6 cellular contexts compared by ENCODE assay signal in genomic region chr16:31141489-31142108, GRCh38. TPM values are rescaled to one million over a fixed set of nuclear protein-coding genes. Genes with fewer than 3 reads are reported as not detected.
DNase-seq lines count a peak whose midpoint lies in the region; TF ChIP-seq lines count a peak whose summit lies in the region.

No MANE protein-coding gene starts in this region.

- H4K91ac ChIP-seq in trophoblast cell (ENCODE audit: low read depth, low read length): peak overlapping the region; percentile 80

- H3K18ac ChIP-seq in trophoblast cell (ENCODE audit: low read length): peak overlapping the region; percentile 45

- peak overlapping the region; percentile 91 for H3K27ac ChIP-seq in colonic mucosa
- peak overlapping the region; percentile 20 for H3K27ac ChIP-seq in trophoblast cell (ENCODE audit: low read depth, low read length)

- peak overlapping the region; percentile 42 for H3K4me2 ChIP-seq in trophoblast cell (ENCODE audit: low read length)

- H3K79me1 ChIP-seq in trophoblast cell (ENCODE audit: low read length): peaks cover 23% of the 10 kb centered on the region

- peak overlapping the region; percentile 40 for H4K8ac ChIP-seq in trophoblast cell (ENCODE audit: low read depth, low read length)

- no peaks in the 10 kb centered on the region for H3K27me3 ChIP-seq in colonic mucosa
- H3K27me3 ChIP-seq in trophoblast cell (ENCODE audit: insufficient read depth, low read length): no peaks in the 10 kb centered on the region

- WGBS in trophoblast cell (ENCODE audit: extremely low coverage, insufficient coverage, insufficient read length): no CpG with 5 or more reads among the region's 10 CpGs

- H4K12ac ChIP-seq in trophoblast cell (ENCODE audit: low read depth, low read length): peak overlapping the region; percentile 9

- peak overlapping the region; percentile 52 for H2BK5ac ChIP-seq in trophoblast cell (ENCODE audit: low read depth, low read length, poor library complexity)

- peak; percentile 33 for DNase-seq in activated T-cell treated with anti-CD3 and anti-CD28 coated beads, Interleukin-2, amount 50 U/mL, for 1 hour
- DNase-seq in activated T-cell treated with anti-CD3 and anti-CD28 coated beads for 4 hours: no peak
- peak; percentile 57 for DNase-seq in colonic mucosa
- DNase-seq in trophoblast cell: no peak
- no peak for DNase-seq in T1000 (lab: John Stamatoyannopoulos, UW)
- no peak for DNase-seq in DMS114 treated with DMSO at 0.1 percent for 48 hours (lab: John Stamatoyannopoulos, UW; ENCODE audit: unreplicated experiment)

- H3K4me3 ChIP-seq in colonic mucosa (no peak overlapping the region), trophoblast cell (ENCODE audit: low read depth, low read length) (no peak overlapping the region)

- H3K14ac ChIP-seq in trophoblast cell (ENCODE audit: low read length): peak overlapping the region; percentile 73

- TF ChIP-seq CTCF in colonic mucosa (IDR thresholded peaks at IDR 0.05): no peak

- no peaks in the 10 kb centered on the region for H3K9me3 ChIP-seq in colonic mucosa
- H3K9me3 ChIP-seq in trophoblast cell (ENCODE audit: insufficient read depth, low read depth, low read length): peaks cover 6% of the 10 kb centered on the region

- no peak overlapping the region for H3K23ac ChIP-seq in trophoblast cell (ENCODE audit: low read length)

- H2BK120ac ChIP-seq in trophoblast cell (ENCODE audit: insufficient read depth, low read length, poor library complexity): peak overlapping the region; percentile 23

- peak overlapping the region; percentile 13 for H2BK12ac ChIP-seq in trophoblast cell (ENCODE audit: low read length)

- peak overlapping the region; percentile 11 for H2AK5ac ChIP-seq in trophoblast cell (ENCODE audit: low read length)

- peak overlapping the region; percentile 6 for H3K4ac ChIP-seq in trophoblast cell (ENCODE audit: low read depth, low read length)

- peak overlapping the region; percentile 53 for H2AFZ ChIP-seq in trophoblast cell (ENCODE audit: insufficient read depth, low read length, poor library complexity)

- peaks cover 23% of the 10 kb centered on the region for H3K4me1 ChIP-seq in colonic mucosa
- H3K4me1 ChIP-seq in trophoblast cell (ENCODE audit: control insufficient read depth in 1 of 2, insufficient read depth in 2 of 2, low read length in 2 of 2): peaks cover 26 to 27% of the 10 kb centered on the region in 2 experiments

- H3K79me2 ChIP-seq in trophoblast cell (ENCODE audit: control insufficient read depth, insufficient read depth, low read length, poor library complexity): peaks cover 3% of the 10 kb centered on the region

- intact Hi-C loops in colonic mucosa (cut with DNase I): loop anchor here (10.0 kb wide), 1 partner anchor 157 kb away; the partner anchor contains the start of gene HSD3B7

- peak overlapping the region; percentile 61 to 74 for H3K9ac ChIP-seq in colonic mucosa (ENCODE audit: low read depth in 2 of 2, low read length in 2 of 2)
- H3K9ac ChIP-seq in trophoblast cell (ENCODE audit: low read length): no peak overlapping the region

- H3K36me3 ChIP-seq in colonic mucosa (no peaks in the 10 kb centered on the region), trophoblast cell (ENCODE audit: control insufficient read depth in 1 of 2, insufficient read depth in 2 of 2, low read length in 2 of 2) (no peaks in the 10 kb centered on the region)

RNA-seq across cellular contexts. Expression of gene PRSS8, which starts 6.1 kb away (rescaled TPM):
- 100 to 1,000 TPM; 337 to 347 TPM for total RNA-seq in colonic mucosa
- polyA plus RNA-seq in trophoblast cell (2013): 138 and 139 TPM in 2 replicates

RNA-seq across cellular contexts. Expression of gene PRSS36, which starts 8.3 kb away (rescaled TPM):
- 1 to 10 TPM; 3.6 to 6.4 TPM for total RNA-seq in colonic mucosa
- polyA plus RNA-seq in trophoblast cell (2013): 0.21 and 0.29 TPM in 2 replicates

RNA-seq across cellular contexts. Expression of gene KAT8, which starts 24.1 kb away (rescaled TPM):
- total RNA-seq in colonic mucosa: 10 to 100 TPM; 42.2 to 69.5 TPM
- polyA plus RNA-seq in trophoblast cell (2013): 31.8 and 32.3 TPM in 2 replicates

RNA-seq across cellular contexts. Expression of gene BCKDK, which starts 33.4 kb away (rescaled TPM):
- 10 to 100 TPM; 41.3 to 43.4 TPM for total RNA-seq in colonic mucosa
- 43.7 and 47.1 TPM in 2 replicates for polyA plus RNA-seq in trophoblast cell (2013)

RNA-seq across cellular contexts. Expression of gene FUS, which starts 38.3 kb away (rescaled TPM):
- total RNA-seq in colonic mucosa: 100 to 1,000 TPM; 134 to 252 TPM
- 473 and 483 TPM in 2 replicates for polyA plus RNA-seq in trophoblast cell (2013)

Comparison
In these comparisons a context has a peak if more than half of its experiments do, and no peak if none do; other contexts are left out.
1. DNase-seq: peak in activated T-cell treated with anti-CD3 and anti-CD28 coated beads, Interleukin-2, amount 50 U/mL, for 1 hour (single experiment) and colonic mucosa (single experiment); none in activated T-cell treated with anti-CD3 and anti-CD28 coated beads for 4 hours (single experiment), trophoblast cell (0 of 2), T1000 (single experiment) and DMS114 treated with DMSO at 0.1 percent for 48 hours (single experiment).